ENCODE assay signal across 18 cellular contexts in the genomic region with DNA sequence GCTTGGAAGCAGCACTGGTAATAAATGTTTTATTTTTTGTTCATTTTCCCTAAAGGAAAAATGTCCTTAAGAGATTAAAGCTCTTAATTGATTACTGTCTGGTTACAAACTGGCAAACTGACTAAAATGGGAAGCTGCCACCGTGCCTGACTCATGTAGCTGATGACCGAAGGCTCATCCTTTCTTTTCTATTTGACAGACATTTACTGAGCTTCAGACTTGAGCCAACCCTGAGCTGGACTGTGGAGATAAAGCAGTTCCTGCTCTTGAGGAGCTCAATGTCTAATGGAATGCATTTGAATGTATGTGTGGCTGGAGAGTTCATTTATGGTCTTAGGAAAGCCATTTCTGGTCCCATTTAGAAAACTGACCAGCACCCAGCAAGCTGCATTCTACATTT.
DNase-seq lines count a peak whose midpoint lies in the region; ATAC-seq, FAIRE-seq and TF ChIP-seq lines count a peak whose summit lies in the region.
"Had no signal": no experiment of that assay in that cellular context is flagged by ENCODE, and none has a peak within 500 bp of the region (broad histone marks: within the 10 kb centered on the region; RNA-seq: fewer than 3 reads in every experiment).

No MANE protein-coding gene starts in this region.

- WGBS in GM12878 (ENCODE audit: insufficient coverage, insufficient replicate concordance, low lambda C conversion rate, missing lambda C conversion rate): 15% methylated on average over 2 of the region's 2 CpGs
- no CpG with 5 or more reads among the region's 2 CpGs for WGBS in neuronal stem cell (ENCODE audit: extremely low coverage in 2 of 2, insufficient read length in 2 of 2, insufficient replicate concordance in 1 of 2), 2 donors

- H3K36me3 ChIP-seq in GM12878 (ENCODE audit: control insufficient read depth in 2 of 2, insufficient read depth in 2 of 2, low read length in 1 of 2) (peaks cover 14 to 28% of the 10 kb centered on the region in 2 experiments; a peak in 3 of 4 replicates), neuronal stem cell (replicated peaks in 1 of 2; ENCODE audit: control insufficient read depth in 2 of 2, insufficient read depth in 2 of 2, low read length in 2 of 2) (peaks cover 30 to 96% of the 10 kb centered on the region in 2 donors)

- no peak overlapping the region for H3K9ac ChIP-seq in GM12878 (ENCODE audit: control insufficient read depth, insufficient read depth, low read length)
- no peak overlapping the region for H3K9ac ChIP-seq in neuronal stem cell (ENCODE audit: low read depth, low read length, poor library complexity)

- no peak overlapping the region for H3K4ac ChIP-seq in neuronal stem cell (ENCODE audit: low read length)

- no peaks in the 10 kb centered on the region for H3K4me1 Mint-ChIP-seq in stimulated activated naive CD8-positive, alpha-beta T cell treated with anti-CD3 and anti-CD28 coated beads, Interleukin-15, Interleukin-2, amounts not matched to agents 100 ng/mL and 50 ng/mL, for 24 hours (ENCODE audit: low read depth)
- H3K4me1 Mint-ChIP-seq in chondrocyte (ENCODE audit: low read depth): peaks cover 7% of the 10 kb centered on the region

- H3K27ac ChIP-seq in GM12878 (ENCODE audit: control insufficient read depth, insufficient read depth): no peak overlapping the region
- H3K27ac ChIP-seq in neuronal stem cell (replicated peaks; ENCODE audit: low read length): no peak overlapping the region
- H3K27ac ChIP-seq: A549, Peyer's patch had no signal

- no peaks in the 10 kb centered on the region for H3K79me2 ChIP-seq in GM12878 (ENCODE audit: control insufficient read depth, insufficient read depth, low read length)

- H3K27ac Mint-ChIP-seq in stimulated activated naive CD8-positive, alpha-beta T cell treated with anti-CD3 and anti-CD28 coated beads, Interleukin-15, Interleukin-2, amounts not matched to agents 100 ng/mL and 50 ng/mL, for 24 hours: peak overlapping the region; percentile 12
- H3K27ac Mint-ChIP-seq in chondrocyte (ENCODE audit: unreplicated experiment): no peak overlapping the region

- TF ChIP-seq RAD21 in GM12878 (IDR thresholded peaks at IDR 0.05; ENCODE audit: insufficient read depth, low read depth, low read length): no peak

- H2AFZ ChIP-seq in GM12878 (ENCODE audit: control insufficient read depth, low read depth, low read length): no peak overlapping the region
- no peak overlapping the region for H2AFZ ChIP-seq in neuronal stem cell (ENCODE audit: low read length)
- H2AFZ ChIP-seq: GM23338 had no signal

- in situ Hi-C loops in GM12878 (cut with MboI): no loop called here

- H3K9me3 Mint-ChIP-seq in stimulated activated naive CD8-positive, alpha-beta T cell treated with anti-CD3 and anti-CD28 coated beads, Interleukin-15, Interleukin-2, amounts not matched to agents 100 ng/mL and 50 ng/mL, for 24 hours: no peaks in the 10 kb centered on the region
- no peaks in the 10 kb centered on the region for H3K9me3 Mint-ChIP-seq in chondrocyte (ENCODE audit: low read depth)
- H3K9me3 Mint-ChIP-seq: GM23338 had no signal

- TF ChIP-seq CTCF in GM12878 (IDR thresholded peaks at IDR 0.05 in 2 of 3, conservative IDR thresholded peaks at IDR 0.05 in 1 of 3; ENCODE audit: control insufficient read depth in 2 of 3, extremely low read depth in 1 of 3, insufficient read depth in 1 of 3, low read depth in 3 of 3, low read length in 3 of 3): no peak
- TF ChIP-seq CTCF in fibroblast of pulmonary artery (IDR thresholded peaks at IDR 0.05; ENCODE audit: low read length, missing control alignments): no peak
- no peak for TF ChIP-seq CTCF in chondrocyte (IDR thresholded peaks at IDR 0.05)

- no peak overlapping the region for H3K18ac ChIP-seq in neuronal stem cell (ENCODE audit: low read length)

- peak; percentile 76 for FAIRE-seq in GM12878 (lab: Jason Lieb, UNC)
- FAIRE-seq: A549 had no signal

- DNase-seq in stimulated activated naive CD8-positive, alpha-beta T cell treated with anti-CD3 and anti-CD28 coated beads, Interleukin-15, Interleukin-2, amounts not matched to agents 100 U/mL and 50 U/mL, for 24 hours: no peak
- DNase-seq in GM12878 (ENCODE audit: low read depth, low spot score): no peak
- peak; percentile 18 for DNase-seq in fibroblast of pulmonary artery (ENCODE audit: low read depth)
- no peak for DNase-seq in chondrocyte (ENCODE audit: low spot score)
- no peak for DNase-seq in D341Med (ENCODE audit: low spot score)
- DNase-seq in neuronal stem cell (ENCODE audit: low spot score): no peak
- DNase-seq: Calu3, DMS79, GDM1, NCI-H1105, NCI-H187, NCI-H69, Peyer's patch, Right ventricle myocardium superior had no signal

- no peak overlapping the region for H4K91ac ChIP-seq in neuronal stem cell (ENCODE audit: low read depth, low read length, poor library complexity)

- H2AK5ac ChIP-seq in neuronal stem cell (ENCODE audit: low read depth, low read length): no peak overlapping the region

- H3K9me3 ChIP-seq in GM12878 (replicated peaks; ENCODE audit: control insufficient read depth, insufficient read depth, low read length): no peaks in the 10 kb centered on the region
- H3K9me3 ChIP-seq in neuronal stem cell (replicated peaks in 1 of 2; ENCODE audit: control insufficient read depth in 2 of 2, insufficient read depth in 1 of 2, low read depth in 1 of 2, low read length in 2 of 2): no peaks in the 10 kb centered on the region
- H3K9me3 ChIP-seq: A549, Peyer's patch had no signal

- RAD21 ChIA-PET in GM12878 (lab: Charles Lee; ENCODE audit: unreplicated experiment): no interaction called here

- H3K4me1 ChIP-seq in GM12878 (ENCODE audit: control insufficient read depth, insufficient read depth, low read length) (no peaks in the 10 kb centered on the region), neuronal stem cell (ENCODE audit: control insufficient read depth in 2 of 2, insufficient read depth in 1 of 2, low read depth in 1 of 2, low read length in 2 of 2) (peaks cover 3 to 4% of the 10 kb centered on the region in 2 donors)
- H3K4me1 ChIP-seq: A549, Peyer's patch had no signal

- H3K4me3 ChIP-seq in GM12878 (no peak overlapping the region), fibroblast of pulmonary artery (replicated peaks; ENCODE audit: low read depth, low read length) (no peak overlapping the region), neuronal stem cell (ENCODE audit: low read length in 2 of 2) (no peak overlapping the region)
- H3K4me3 ChIP-seq: A549, GM23338, Peyer's patch had no signal

- no peak overlapping the region for H3K23ac ChIP-seq in neuronal stem cell (ENCODE audit: low read depth, low read length, poor library complexity)

- H3K4me2 ChIP-seq in GM12878 (ENCODE audit: control insufficient read depth, insufficient read depth) (no peak overlapping the region), neuronal stem cell (ENCODE audit: insufficient read depth, low read length, poor library complexity, severe bottlenecking) (no peak overlapping the region)
- H3K4me2 ChIP-seq: A549, GM23338 had no signal

- no peak overlapping the region for H3K4me3 Mint-ChIP-seq in stimulated activated naive CD8-positive, alpha-beta T cell treated with anti-CD3 and anti-CD28 coated beads, Interleukin-15, Interleukin-2, amounts not matched to agents 100 ng/mL and 50 ng/mL, for 24 hours
- H3K4me3 Mint-ChIP-seq in chondrocyte (ENCODE audit: unreplicated experiment): no peak overlapping the region
- H3K4me3 Mint-ChIP-seq: GM23338 had no signal

- SMC1A ChIA-PET in GM12878 (lab: Charles Lee; ENCODE audit: uncharacterized antibody, unreplicated experiment): interaction anchor here (1.0 to 1.7 kb wide), 4 partner anchors 12 to 137 kb away, joined by 3 to 4 read pairs (median 4); no protein-coding TSS in a partner anchor

- H4K8ac ChIP-seq in neuronal stem cell (ENCODE audit: low read depth, low read length): no peak overlapping the region

- no peak overlapping the region for H3K14ac ChIP-seq in neuronal stem cell (ENCODE audit: low read length)

- H3K27me3 ChIP-seq in GM12878 (replicated peaks in 1 of 2; ENCODE audit: control insufficient read depth in 2 of 2, insufficient read depth in 2 of 2, low read length in 1 of 2) (no peaks in the 10 kb centered on the region), neuronal stem cell (ENCODE audit: control insufficient read depth in 3 of 3, insufficient read depth in 3 of 3, low read depth in 1 of 3, low read length in 3 of 3) (no peaks in the 10 kb centered on the region)
- H3K27me3 ChIP-seq: Peyer's patch had no signal

- H2BK15ac ChIP-seq in neuronal stem cell (ENCODE audit: low read length): no peak overlapping the region

- no TSS peak for BruUV-seq in GM12878 (replicated peaks; lab: Mats Ljungman, UMichigan)

- no peak overlapping the region for H2BK12ac ChIP-seq in neuronal stem cell (ENCODE audit: low read length)

- TF ChIP-seq EP300 in GM12878 (IDR thresholded peaks at IDR 0.05; ENCODE audit: borderline replicate concordance in 1 of 2, control insufficient read depth in 1 of 2, low read depth in 2 of 2, low read length in 2 of 2): no peak

- H2BK120ac ChIP-seq in neuronal stem cell (ENCODE audit: low read depth, low read length): no peak overlapping the region

- POLR2A ChIA-PET in GM12878 (lab: Charles Lee): interaction anchor here (0.7 kb wide), 1 partner anchor 1041 kb away, joined by 3 read pairs; no protein-coding TSS in a partner anchor

- H3K36me3 Mint-ChIP-seq in stimulated activated naive CD8-positive, alpha-beta T cell treated with anti-CD3 and anti-CD28 coated beads, Interleukin-15, Interleukin-2, amounts not matched to agents 100 ng/mL and 50 ng/mL, for 24 hours (ENCODE audit: low read depth): peaks cover 50% of the 10 kb centered on the region
- peaks cover 28% of the 10 kb centered on the region for H3K36me3 Mint-ChIP-seq in chondrocyte (ENCODE audit: low read depth)

- no peak for TF ChIP-seq POLR2A in GM12878 (IDR thresholded peaks at IDR 0.05; ENCODE audit: low read depth, low read length)

- H2BK5ac ChIP-seq in neuronal stem cell (ENCODE audit: low read length): no peak overlapping the region

- no peaks in the 10 kb centered on the region for H3K27me3 Mint-ChIP-seq in stimulated activated naive CD8-positive, alpha-beta T cell treated with anti-CD3 and anti-CD28 coated beads, Interleukin-15, Interleukin-2, amounts not matched to agents 100 ng/mL and 50 ng/mL, for 24 hours
- H3K27me3 Mint-ChIP-seq in chondrocyte (ENCODE audit: low read depth): no peaks in the 10 kb centered on the region

- H3K79me1 ChIP-seq in neuronal stem cell (ENCODE audit: low read depth, low read length): no peaks in the 10 kb centered on the region

- no peak for ATAC-seq in stimulated activated naive CD8-positive, alpha-beta T cell treated with anti-CD3 and anti-CD28 coated beads, Interleukin-15, Interleukin-2, amounts not matched to agents 100 U/mL and 50 U/mL, for 24 hours
- ATAC-seq in GM12878 (no peak), HG03045 (IDR thresholded peaks at IDR 0.05; ENCODE audit: unreplicated experiment) (no peak)
- ATAC-seq: A549, GM23338 had no signal

- CTCF ChIA-PET in GM12878 (lab: Yijun Ruan, JAX): interaction anchor here (0.6 to 1.7 kb wide), 6 partner anchors 10 to 457 kb away, joined by 3 to 4 read pairs (median 3); no protein-coding TSS in a partner anchor

- intact Hi-C loops in GM12878 (cut with micrococcal nuclease; ENCODE audit: unreplicated experiment): no loop called here

- H4K20me1 ChIP-seq in GM12878 (ENCODE audit: control insufficient read depth, insufficient read depth): no peaks in the 10 kb centered on the region

TF ChIP-seq in GM12878, 131 proteins besides CTCF, POLR2A, EP300 and RAD21 (continues in another document):
- TF ChIP-seq STAT1 (conservative IDR thresholded peaks at IDR 0.05): no peak
